ENCODE assay signal across 1 cellular context in genomic region chr19:57599761-57600383, GRCh38.
TF ChIP-seq lines count a peak whose summit lies in the region.

Gene ZNF530, plus strand, starts transcription at chr19:57599885. Its CDS starts 4,461 bp downstream, at chr19:57604346.

TF ChIP-seq in IMR-90, 13 proteins besides CTCF, POLR2A, EP300 and RAD21 (continued from another document):
- TF ChIP-seq, protein P1, sequence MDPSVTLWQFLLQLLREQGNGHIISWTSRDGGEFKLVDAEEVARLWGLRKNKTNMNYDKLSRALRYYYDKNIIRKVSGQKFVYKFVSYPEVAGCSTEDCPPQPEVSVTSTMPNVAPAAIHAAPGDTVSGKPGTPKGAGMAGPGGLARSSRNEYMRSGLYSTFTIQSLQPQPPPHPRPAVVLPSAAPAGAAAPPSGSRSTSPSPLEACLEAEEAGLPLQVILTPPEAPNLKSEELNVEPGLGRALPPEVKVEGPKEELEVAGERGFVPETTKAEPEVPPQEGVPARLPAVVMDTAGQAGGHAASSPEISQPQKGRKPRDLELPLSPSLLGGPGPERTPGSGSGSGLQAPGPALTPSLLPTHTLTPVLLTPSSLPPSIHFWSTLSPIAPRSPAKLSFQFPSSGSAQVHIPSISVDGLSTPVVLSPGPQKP (IDR thresholded peaks at IDR 0.05; ENCODE audit: borderline replicate concordance, low read depth, low read length), result no peak
- TF ChIP-seq CHD1 (IDR thresholded peaks at IDR 0.05; ENCODE audit: low read depth, low read length) (no peak), RCOR1 (IDR thresholded peaks at IDR 0.05; ENCODE audit: insufficient replicate concordance, low read length) (no peak), FOS (IDR thresholded peaks at IDR 0.05; ENCODE audit: low read depth, low read length) (no peak), MAFK (IDR thresholded peaks at IDR 0.05; ENCODE audit: low read depth, low read length) (no peak), NFE2L2 (IDR thresholded peaks at IDR 0.05; ENCODE audit: low read depth, low read length) (no peak), SMC3 (IDR thresholded peaks at IDR 0.05; ENCODE audit: low read depth, low read length) (no peak), RFX5 (IDR thresholded peaks at IDR 0.05; ENCODE audit: low read depth, low read length) (no peak), CEBPB (IDR thresholded peaks at IDR 0.05; ENCODE audit: low read depth, low read length) (no peak)
- TF ChIP-seq, protein P2, sequence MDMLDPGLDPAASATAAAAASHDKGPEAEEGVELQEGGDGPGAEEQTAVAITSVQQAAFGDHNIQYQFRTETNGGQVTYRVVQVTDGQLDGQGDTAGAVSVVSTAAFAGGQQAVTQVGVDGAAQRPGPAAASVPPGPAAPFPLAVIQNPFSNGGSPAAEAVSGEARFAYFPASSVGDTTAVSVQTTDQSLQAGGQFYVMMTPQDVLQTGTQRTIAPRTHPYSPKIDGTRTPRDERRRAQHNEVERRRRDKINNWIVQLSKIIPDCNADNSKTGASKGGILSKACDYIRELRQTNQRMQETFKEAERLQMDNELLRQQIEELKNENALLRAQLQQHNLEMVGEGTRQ (IDR thresholded peaks at IDR 0.05; ENCODE audit: low read depth, low read length), result no peak
TF ChIP-seq in IMR-90: peak in this region for 2.
